ENCODE assay signal across 21 cellular contexts in the genomic region with DNA sequence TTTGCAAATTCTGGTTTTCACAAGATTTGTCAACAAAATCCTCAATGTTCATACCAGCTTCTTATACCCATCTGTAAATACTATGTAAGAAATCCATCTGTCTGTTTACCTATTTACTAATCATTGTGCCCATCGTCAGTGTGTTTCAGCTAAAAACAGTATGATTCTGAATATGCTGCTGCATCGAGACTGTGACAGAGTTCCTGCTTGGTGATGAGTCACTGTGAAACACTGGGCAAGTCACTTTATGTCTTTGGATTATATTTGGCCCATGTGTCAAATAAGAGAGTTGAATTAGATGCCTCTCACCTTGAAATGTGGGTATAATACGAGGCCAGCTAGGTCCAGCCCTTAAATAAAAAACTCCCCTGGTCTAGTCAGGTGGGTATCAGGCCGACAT.
"Had no signal": no experiment of that assay in that cellular context is flagged by ENCODE, and none has a peak within 500 bp of the region (broad histone marks: within the 10 kb centered on the region; RNA-seq: fewer than 3 reads in every experiment).

No MANE protein-coding gene starts in this region.

- H3K9me3 Mint-ChIP-seq: activated T-helper 1 cell treated with anti-CD3 and anti-CD28 coated beads, Interleukin-12 subunit alpha, Interleukin-12 subunit beta, Interleukin-2, Interleukin-4 antibody, amounts not matched to agents 30 ng/mL and 10 ng/mL and 1 ng/mL, durations not matched to agents 14 hours and 24 hours and 36 hours; T-helper 1 cell treated with Interleukin-12 subunit alpha and Interleukin-12 subunit beta and Interleukin-4 antibody, amounts not matched to agents 30 μg/mL and 1 μg/mL, for 36 hours; WTC11 had no signal

- H3K36me3 Mint-ChIP-seq: immature natural killer cell; naive thymus-derived CD8-positive, alpha-beta T cell; type B pancreatic cell; WTC11 had no signal

- H3K27me3 Mint-ChIP-seq: naive thymus-derived CD8-positive, alpha-beta T cell; type B pancreatic cell had no signal

- DNase-seq: activated CD4-positive, alpha-beta T cell treated with anti-CD3 and anti-CD28 coated beads for 48 hours; activated CD8-positive, alpha-beta memory T cell treated with anti-CD3 and anti-CD28 coated beads, Interleukin-2, amount 50 U/mL, for 48 hours; activated CD8-positive, alpha-beta T cell treated with anti-CD3 and anti-CD28 coated beads, Interleukin-2, amount 10 ng/mL, durations not matched to agents 7 days and 5 days; activated naive CD4-positive, alpha-beta T cell; aorta; colonic mucosa; effector CD8-positive, alpha-beta T cell; immature natural killer cell; left cardiac atrium; lower lobe of right lung; mucosa of descending colon; naive thymus-derived CD8-positive, alpha-beta T cell; right cardiac atrium; stimulated activated CD4-positive, alpha-beta T cell treated with anti-CD3 and anti-CD28 coated beads, Interleukin-2, amount 100 ng/mL, for 48 hours; stimulated activated naive CD4-positive, alpha-beta T cell treated with Interleukin-2 at 50 U/mL for 16 hours had no signal

- H3K27ac Mint-ChIP-seq: activated CD8-positive, alpha-beta T cell treated with anti-CD3 and anti-CD28 coated beads, Interleukin-2, amount 10 ng/mL, durations not matched to agents 7 days and 5 days; activated T-helper 1 cell treated with anti-CD3 and anti-CD28 coated beads, Interleukin-12 subunit alpha, Interleukin-12 subunit beta, Interleukin-2, Interleukin-4 antibody, amounts not matched to agents 30 ng/mL and 10 ng/mL and 1 ng/mL, durations not matched to agents 14 hours and 24 hours and 36 hours; immature natural killer cell; naive thymus-derived CD8-positive, alpha-beta T cell; T-helper 1 cell treated with Interleukin-12 subunit alpha and Interleukin-12 subunit beta and Interleukin-4 antibody, amounts not matched to agents 30 μg/mL and 1 μg/mL, for 36 hours; type B pancreatic cell; WTC11 had no signal

- H3K4me3 ChIP-seq: colonic mucosa, lower lobe of right lung, mucosa of descending colon had no signal

- H3K27me3 ChIP-seq: colonic mucosa, neutrophil had no signal

- ATAC-seq: activated CD8-positive, alpha-beta T cell treated with anti-CD3 and anti-CD28 coated beads, Interleukin-2, amount 10 ng/mL, durations not matched to agents 7 days and 5 days; left cardiac atrium; lower lobe of right lung; mucosa of descending colon; naive thymus-derived CD8-positive, alpha-beta T cell; right cardiac atrium; WTC11 had no signal

- H3K4me3 Mint-ChIP-seq: activated CD8-positive, alpha-beta T cell treated with anti-CD3 and anti-CD28 coated beads, Interleukin-2, amount 10 ng/mL, durations not matched to agents 7 days and 5 days; activated T-helper 1 cell treated with anti-CD3 and anti-CD28 coated beads, Interleukin-12 subunit alpha, Interleukin-12 subunit beta, Interleukin-2, Interleukin-4 antibody, amounts not matched to agents 30 ng/mL and 10 ng/mL and 1 ng/mL, durations not matched to agents 14 hours and 24 hours and 36 hours; immature natural killer cell; naive thymus-derived CD8-positive, alpha-beta T cell; T-helper 1 cell treated with Interleukin-12 subunit alpha and Interleukin-12 subunit beta and Interleukin-4 antibody, amounts not matched to agents 30 μg/mL and 1 μg/mL, for 36 hours; type B pancreatic cell; WTC11 had no signal

- H3K9me3 ChIP-seq: colonic mucosa, lower lobe of right lung, mucosa of descending colon, neutrophil had no signal

- H3K4me1 Mint-ChIP-seq: immature natural killer cell; naive thymus-derived CD8-positive, alpha-beta T cell had no signal

- H3K27ac ChIP-seq: colonic mucosa, epithelial cell of prostate, lower lobe of right lung, neutrophil had no signal

- H3K36me3 ChIP-seq: colonic mucosa, lower lobe of right lung, neutrophil had no signal

- H3K4me1 ChIP-seq: colonic mucosa, lower lobe of right lung had no signal
